In the genomic region with DNA sequence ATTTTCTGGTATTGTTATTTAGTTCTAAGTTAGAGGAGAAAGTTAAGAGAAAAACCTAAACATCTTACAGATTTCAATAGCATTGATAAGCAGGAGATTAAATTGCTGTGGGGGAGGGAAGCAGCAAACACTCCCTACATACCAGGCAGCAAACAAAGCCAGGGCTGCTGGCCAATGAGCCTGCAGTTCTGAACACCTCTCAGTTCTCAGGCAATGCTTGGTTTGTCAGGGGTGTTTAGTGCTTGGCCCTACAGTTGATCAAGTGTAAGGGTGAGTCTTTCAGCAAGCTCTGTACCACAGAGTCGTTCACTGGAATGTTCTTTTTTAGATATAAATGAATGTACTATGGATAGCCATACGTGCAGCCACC, we compare ENCODE assay signal across 14 cellular contexts. TPM values are rescaled to one million over a fixed set of nuclear protein-coding genes. Genes with fewer than 3 reads are reported as not detected.
"Had no signal": no experiment of that assay in that cellular context is flagged by ENCODE, and none has a peak within 500 bp of the region (broad histone marks: within the 10 kb centered on the region; RNA-seq: fewer than 3 reads in every experiment).

No MANE protein-coding gene starts in this region.

- ATAC-seq: activated T-helper 17 cell treated with anti-CD3 and anti-CD28 coated beads, Interleukin-2, amount 50 U/mL, for 72 hours; effector memory CD8-positive, alpha-beta T cell; psoas muscle had no signal

- H3K36me3 ChIP-seq: sigmoid colon had no signal

- H3K4me3 ChIP-seq: psoas muscle, sigmoid colon had no signal

- H3K27me3 Mint-ChIP-seq: activated B cell treated with CpG ODN at 0.5 μM for 24 hours; activated CD4-positive, alpha-beta T cell treated with anti-CD3 and anti-CD28 coated beads, Interleukin-2, amount 10 ng/mL, durations not matched to agents 7 days and 5 days; activated T-helper 17 cell treated with anti-CD3 and anti-CD28 coated beads, Interleukin-2, amount 50 U/mL, for 72 hours; effector memory CD8-positive, alpha-beta T cell had no signal

- H3K4me3 Mint-ChIP-seq: activated B cell treated with CpG ODN at 0.5 μM for 24 hours; activated CD4-positive, alpha-beta T cell treated with anti-CD3 and anti-CD28 coated beads, Interleukin-2, amount 10 ng/mL, durations not matched to agents 7 days and 5 days; activated naive CD4-positive, alpha-beta T cell treated with anti-CD3 and anti-CD28 coated beads for 36 hours; activated T-helper 17 cell treated with anti-CD3 and anti-CD28 coated beads, Interleukin-2, amount 50 U/mL, for 72 hours; effector memory CD8-positive, alpha-beta T cell; mesothelial cell of epicardium; T-helper 1 cell treated with Interleukin-12 subunit alpha and Interleukin-12 subunit beta and Interleukin-4 antibody, amounts not matched to agents 30 μg/mL and 1 μg/mL, for 36 hours had no signal

- H3K36me3 Mint-ChIP-seq: mesothelial cell of epicardium had no signal

- H3K9me3 ChIP-seq: psoas muscle, sigmoid colon had no signal

- H3K9me3 Mint-ChIP-seq: activated B cell treated with CpG ODN at 0.5 μM for 24 hours; activated CD4-positive, alpha-beta T cell treated with anti-CD3 and anti-CD28 coated beads, Interleukin-2, amount 10 ng/mL, durations not matched to agents 7 days and 5 days; activated naive CD4-positive, alpha-beta T cell treated with anti-CD3 and anti-CD28 coated beads for 36 hours; activated T-helper 17 cell treated with anti-CD3 and anti-CD28 coated beads, Interleukin-2, amount 50 U/mL, for 72 hours; effector memory CD8-positive, alpha-beta T cell; T-helper 1 cell treated with Interleukin-12 subunit alpha and Interleukin-12 subunit beta and Interleukin-4 antibody, amounts not matched to agents 30 μg/mL and 1 μg/mL, for 36 hours had no signal

- H3K27ac Mint-ChIP-seq: activated B cell treated with CpG ODN at 0.5 μM for 24 hours; activated CD4-positive, alpha-beta T cell treated with anti-CD3 and anti-CD28 coated beads, Interleukin-2, amount 10 ng/mL, durations not matched to agents 7 days and 5 days; activated naive CD4-positive, alpha-beta T cell treated with anti-CD3 and anti-CD28 coated beads for 36 hours; activated T-helper 17 cell treated with anti-CD3 and anti-CD28 coated beads, Interleukin-2, amount 50 U/mL, for 72 hours; effector memory CD8-positive, alpha-beta T cell; mesothelial cell of epicardium; T-helper 1 cell treated with Interleukin-12 subunit alpha and Interleukin-12 subunit beta and Interleukin-4 antibody, amounts not matched to agents 30 μg/mL and 1 μg/mL, for 36 hours had no signal

- DNase-seq: activated B cell treated with CpG ODN at 0.5 μM for 24 hours; activated CD4-positive, alpha-beta T cell treated with anti-CD3 and anti-CD28 coated beads, Interleukin-2, amount 10 ng/mL, durations not matched to agents 7 days and 5 days; activated naive CD4-positive, alpha-beta T cell treated with anti-CD3 and anti-CD28 coated beads for 36 hours; activated T-cell treated with anti-CD3 and anti-CD28 coated beads for 4 hours; effector memory CD8-positive, alpha-beta T cell; nucleus accumbens; psoas muscle; sigmoid colon; stimulated activated CD4-positive, alpha-beta T cell treated with anti-CD3 and anti-CD28 coated beads, Interleukin-12 subunit alpha, Interleukin-12 subunit beta, amount 100 ng/mL, for 4 hours; stimulated activated naive CD4-positive, alpha-beta T cell; trophoblast cell had no signal

- H3K4me1 Mint-ChIP-seq: activated B cell treated with CpG ODN at 0.5 μM for 24 hours; activated CD4-positive, alpha-beta T cell treated with anti-CD3 and anti-CD28 coated beads, Interleukin-2, amount 10 ng/mL, durations not matched to agents 7 days and 5 days; activated T-helper 17 cell treated with anti-CD3 and anti-CD28 coated beads, Interleukin-2, amount 50 U/mL, for 72 hours; mesothelial cell of epicardium had no signal

- H3K27ac ChIP-seq: psoas muscle, sigmoid colon had no signal

- H3K4me1 ChIP-seq: psoas muscle, sigmoid colon had no signal

- H3K27me3 ChIP-seq: sigmoid colon had no signal

RNA-seq across cellular contexts. Expression of a gene that starts 38.6 kb away (rescaled TPM):
- total RNA-seq: activated B cell treated with CpG ODN at 0.5 μM for 24 hours, sigmoid colon had no signal
- polyA plus RNA-seq: psoas muscle had no signal
